Comparison of ENCODE assay signal across 21 cellular contexts in genomic region chr6:98020222-98020621, GRCh38.
"Had no signal": no experiment of that assay in that cellular context is flagged by ENCODE, and none has a peak within 500 bp of the region (broad histone marks: within the 10 kb centered on the region; RNA-seq: fewer than 3 reads in every experiment).

No MANE protein-coding gene starts in this region.

- H3K27ac Mint-ChIP-seq: mesothelial cell of epicardium had no signal

- H3K27ac ChIP-seq: coronary artery, dorsolateral prefrontal cortex, esophagus squamous epithelium, gastrocnemius medialis, heart right ventricle, left lung, lower lobe of right lung had no signal

- H3K4me3 Mint-ChIP-seq: mesothelial cell of epicardium had no signal

- H3K4me1 ChIP-seq: esophagus squamous epithelium, gastrocnemius medialis, heart right ventricle, left lung, lower lobe of right lung had no signal

- H3K9me3 ChIP-seq: esophagus squamous epithelium, gastrocnemius medialis, heart right ventricle, left lung, lower lobe of right lung, mucosa of descending colon had no signal

- H3K36me3 Mint-ChIP-seq: mesothelial cell of epicardium had no signal

- DNase-seq: dermis blood vessel endothelial cell; dorsolateral prefrontal cortex; effector CD4-positive, alpha-beta T cell; effector memory CD4-positive, alpha-beta T cell; esophagus squamous epithelium; foreskin fibroblast; foreskin melanocyte; gastrocnemius medialis; glutamatergic neuron; head of caudate nucleus; heart right ventricle; hippocampal formation; left cardiac atrium; left lung; left ventricle myocardium superior; lower lobe of right lung; mesenchymal stem cell; mucosa of descending colon had no signal

- H3K4me3 ChIP-seq: coronary artery, dorsolateral prefrontal cortex, esophagus squamous epithelium, gastrocnemius medialis, heart right ventricle, left lung, lower lobe of right lung, mucosa of descending colon had no signal

- H3K4me1 Mint-ChIP-seq: mesothelial cell of epicardium had no signal

- ATAC-seq: esophagus mucosa, gastrocnemius medialis, heart right ventricle, left cardiac atrium, left lung, left ventricle myocardium superior, lower lobe of right lung, mucosa of descending colon had no signal

- H3K27me3 ChIP-seq: dorsolateral prefrontal cortex, esophagus squamous epithelium, gastrocnemius medialis, heart right ventricle, left lung had no signal

- H3K9me3 Mint-ChIP-seq: mesothelial cell of epicardium had no signal

- H3K36me3 ChIP-seq: esophagus squamous epithelium, gastrocnemius medialis, heart right ventricle, left lung, lower lobe of right lung had no signal
